In genomic region chr20:45427236-45428149, GRCh38 we compare ENCODE assay signal across 1 cellular context.
TF ChIP-seq lines count a peak whose summit lies in the region.

No MANE protein-coding gene starts in this region.

TF ChIP-seq in K562, 482 proteins besides CTCF, POLR2A, EP300 and RAD21 (continued from another document and continues in another):
- no peak for TF ChIP-seq ZNF407 (IDR thresholded peaks at IDR 0.05; ENCODE audit: low read depth)
- TF ChIP-seq CC2D1A (IDR thresholded peaks at IDR 0.05) = no peak
- TF ChIP-seq CHD4 (IDR thresholded peaks at IDR 0.05; ENCODE audit: insufficient read depth, insufficient replicate concordance, low read depth, low read length, poor library complexity, severe bottlenecking) = no peak
- TF ChIP-seq, protein P1, sequence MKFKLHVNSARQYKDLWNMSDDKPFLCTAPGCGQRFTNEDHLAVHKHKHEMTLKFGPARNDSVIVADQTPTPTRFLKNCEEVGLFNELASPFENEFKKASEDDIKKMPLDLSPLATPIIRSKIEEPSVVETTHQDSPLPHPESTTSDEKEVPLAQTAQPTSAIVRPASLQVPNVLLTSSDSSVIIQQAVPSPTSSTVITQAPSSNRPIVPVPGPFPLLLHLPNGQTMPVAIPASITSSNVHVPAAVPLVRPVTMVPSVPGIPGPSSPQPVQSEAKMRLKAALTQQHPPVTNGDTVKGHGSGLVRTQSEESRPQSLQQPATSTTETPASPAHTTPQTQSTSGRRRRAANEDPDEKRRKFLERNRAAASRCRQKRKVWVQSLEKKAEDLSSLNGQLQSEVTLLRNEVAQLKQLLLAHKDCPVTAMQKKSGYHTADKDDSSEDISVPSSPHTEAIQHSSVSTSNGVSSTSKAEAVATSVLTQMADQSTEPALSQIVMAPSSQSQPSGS (CRISPR knock-in tag; IDR thresholded peaks at IDR 0.05) = no peak
- no peak for TF ChIP-seq CBFB (CRISPR knock-in tag; IDR thresholded peaks at IDR 0.05)
- no peak for TF ChIP-seq ZNF146 (CRISPR knock-in tag; IDR thresholded peaks at IDR 0.05; ENCODE audit: unreplicated experiment)
- no peak for TF ChIP-seq SMAD1 (IDR thresholded peaks at IDR 0.05; ENCODE audit: low read depth, low read length, partially characterized antibody)
- no peak for TF ChIP-seq GTF2B (IDR thresholded peaks at IDR 0.05; ENCODE audit: extremely low read depth, insufficient read length)
- no peak for TF ChIP-seq ZNF445 (CRISPR knock-in tag; IDR thresholded peaks at IDR 0.05; ENCODE audit: low read depth)
- TF ChIP-seq KAT8 (IDR thresholded peaks at IDR 0.05; ENCODE audit: low read depth) = no peak
- TF ChIP-seq DACH1 (IDR thresholded peaks at IDR 0.05; ENCODE audit: partially characterized antibody) = peak; percentile 90
- TF ChIP-seq SMAD3 (CRISPR knock-in tag; conservative IDR thresholded peaks at IDR 0.05) = no peak
- no peak for TF ChIP-seq ZSCAN32 (CRISPR knock-in tag; IDR thresholded peaks at IDR 0.05)
- TF ChIP-seq, protein P2, sequence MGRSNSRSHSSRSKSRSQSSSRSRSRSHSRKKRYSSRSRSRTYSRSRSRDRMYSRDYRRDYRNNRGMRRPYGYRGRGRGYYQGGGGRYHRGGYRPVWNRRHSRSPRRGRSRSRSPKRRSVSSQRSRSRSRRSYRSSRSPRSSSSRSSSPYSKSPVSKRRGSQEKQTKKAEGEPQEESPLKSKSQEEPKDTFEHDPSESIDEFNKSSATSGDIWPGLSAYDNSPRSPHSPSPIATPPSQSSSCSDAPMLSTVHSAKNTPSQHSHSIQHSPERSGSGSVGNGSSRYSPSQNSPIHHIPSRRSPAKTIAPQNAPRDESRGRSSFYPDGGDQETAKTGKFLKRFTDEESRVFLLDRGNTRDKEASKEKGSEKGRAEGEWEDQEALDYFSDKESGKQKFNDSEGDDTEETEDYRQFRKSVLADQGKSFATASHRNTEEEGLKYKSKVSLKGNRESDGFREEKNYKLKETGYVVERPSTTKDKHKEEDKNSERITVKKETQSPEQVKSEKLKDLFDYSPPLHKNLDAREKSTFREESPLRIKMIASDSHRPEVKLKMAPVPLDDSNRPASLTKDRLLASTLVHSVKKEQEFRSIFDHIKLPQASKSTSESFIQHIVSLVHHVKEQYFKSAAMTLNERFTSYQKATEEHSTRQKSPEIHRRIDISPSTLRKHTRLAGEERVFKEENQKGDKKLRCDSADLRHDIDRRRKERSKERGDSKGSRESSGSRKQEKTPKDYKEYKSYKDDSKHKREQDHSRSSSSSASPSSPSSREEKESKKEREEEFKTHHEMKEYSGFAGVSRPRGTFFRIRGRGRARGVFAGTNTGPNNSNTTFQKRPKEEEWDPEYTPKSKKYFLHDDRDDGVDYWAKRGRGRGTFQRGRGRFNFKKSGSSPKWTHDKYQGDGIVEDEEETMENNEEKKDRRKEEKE (IDR thresholded peaks at IDR 0.05; ENCODE audit: borderline replicate concordance in 1 of 2, control insufficient read depth in 1 of 2, low read depth in 2 of 2, low read length in 1 of 2) = no peak
- peak; percentile 93 for TF ChIP-seq MYC (IDR thresholded peaks at IDR 0.05; ENCODE audit: low read depth, low read length)
- TF ChIP-seq MYC (CRISPR knock-in tag; IDR thresholded peaks at IDR 0.05; ENCODE audit: borderline replicate concordance, low read depth) = no peak
- no peak for TF ChIP-seq FOXJ2 (tag; IDR thresholded peaks at IDR 0.05)
- no peak for TF ChIP-seq HLTF (IDR thresholded peaks at IDR 0.05)
- no peak for TF ChIP-seq ETS1 (conservative IDR thresholded peaks at IDR 0.05; ENCODE audit: control insufficient read depth, low read depth, low read length)
- TF ChIP-seq, protein P3, sequence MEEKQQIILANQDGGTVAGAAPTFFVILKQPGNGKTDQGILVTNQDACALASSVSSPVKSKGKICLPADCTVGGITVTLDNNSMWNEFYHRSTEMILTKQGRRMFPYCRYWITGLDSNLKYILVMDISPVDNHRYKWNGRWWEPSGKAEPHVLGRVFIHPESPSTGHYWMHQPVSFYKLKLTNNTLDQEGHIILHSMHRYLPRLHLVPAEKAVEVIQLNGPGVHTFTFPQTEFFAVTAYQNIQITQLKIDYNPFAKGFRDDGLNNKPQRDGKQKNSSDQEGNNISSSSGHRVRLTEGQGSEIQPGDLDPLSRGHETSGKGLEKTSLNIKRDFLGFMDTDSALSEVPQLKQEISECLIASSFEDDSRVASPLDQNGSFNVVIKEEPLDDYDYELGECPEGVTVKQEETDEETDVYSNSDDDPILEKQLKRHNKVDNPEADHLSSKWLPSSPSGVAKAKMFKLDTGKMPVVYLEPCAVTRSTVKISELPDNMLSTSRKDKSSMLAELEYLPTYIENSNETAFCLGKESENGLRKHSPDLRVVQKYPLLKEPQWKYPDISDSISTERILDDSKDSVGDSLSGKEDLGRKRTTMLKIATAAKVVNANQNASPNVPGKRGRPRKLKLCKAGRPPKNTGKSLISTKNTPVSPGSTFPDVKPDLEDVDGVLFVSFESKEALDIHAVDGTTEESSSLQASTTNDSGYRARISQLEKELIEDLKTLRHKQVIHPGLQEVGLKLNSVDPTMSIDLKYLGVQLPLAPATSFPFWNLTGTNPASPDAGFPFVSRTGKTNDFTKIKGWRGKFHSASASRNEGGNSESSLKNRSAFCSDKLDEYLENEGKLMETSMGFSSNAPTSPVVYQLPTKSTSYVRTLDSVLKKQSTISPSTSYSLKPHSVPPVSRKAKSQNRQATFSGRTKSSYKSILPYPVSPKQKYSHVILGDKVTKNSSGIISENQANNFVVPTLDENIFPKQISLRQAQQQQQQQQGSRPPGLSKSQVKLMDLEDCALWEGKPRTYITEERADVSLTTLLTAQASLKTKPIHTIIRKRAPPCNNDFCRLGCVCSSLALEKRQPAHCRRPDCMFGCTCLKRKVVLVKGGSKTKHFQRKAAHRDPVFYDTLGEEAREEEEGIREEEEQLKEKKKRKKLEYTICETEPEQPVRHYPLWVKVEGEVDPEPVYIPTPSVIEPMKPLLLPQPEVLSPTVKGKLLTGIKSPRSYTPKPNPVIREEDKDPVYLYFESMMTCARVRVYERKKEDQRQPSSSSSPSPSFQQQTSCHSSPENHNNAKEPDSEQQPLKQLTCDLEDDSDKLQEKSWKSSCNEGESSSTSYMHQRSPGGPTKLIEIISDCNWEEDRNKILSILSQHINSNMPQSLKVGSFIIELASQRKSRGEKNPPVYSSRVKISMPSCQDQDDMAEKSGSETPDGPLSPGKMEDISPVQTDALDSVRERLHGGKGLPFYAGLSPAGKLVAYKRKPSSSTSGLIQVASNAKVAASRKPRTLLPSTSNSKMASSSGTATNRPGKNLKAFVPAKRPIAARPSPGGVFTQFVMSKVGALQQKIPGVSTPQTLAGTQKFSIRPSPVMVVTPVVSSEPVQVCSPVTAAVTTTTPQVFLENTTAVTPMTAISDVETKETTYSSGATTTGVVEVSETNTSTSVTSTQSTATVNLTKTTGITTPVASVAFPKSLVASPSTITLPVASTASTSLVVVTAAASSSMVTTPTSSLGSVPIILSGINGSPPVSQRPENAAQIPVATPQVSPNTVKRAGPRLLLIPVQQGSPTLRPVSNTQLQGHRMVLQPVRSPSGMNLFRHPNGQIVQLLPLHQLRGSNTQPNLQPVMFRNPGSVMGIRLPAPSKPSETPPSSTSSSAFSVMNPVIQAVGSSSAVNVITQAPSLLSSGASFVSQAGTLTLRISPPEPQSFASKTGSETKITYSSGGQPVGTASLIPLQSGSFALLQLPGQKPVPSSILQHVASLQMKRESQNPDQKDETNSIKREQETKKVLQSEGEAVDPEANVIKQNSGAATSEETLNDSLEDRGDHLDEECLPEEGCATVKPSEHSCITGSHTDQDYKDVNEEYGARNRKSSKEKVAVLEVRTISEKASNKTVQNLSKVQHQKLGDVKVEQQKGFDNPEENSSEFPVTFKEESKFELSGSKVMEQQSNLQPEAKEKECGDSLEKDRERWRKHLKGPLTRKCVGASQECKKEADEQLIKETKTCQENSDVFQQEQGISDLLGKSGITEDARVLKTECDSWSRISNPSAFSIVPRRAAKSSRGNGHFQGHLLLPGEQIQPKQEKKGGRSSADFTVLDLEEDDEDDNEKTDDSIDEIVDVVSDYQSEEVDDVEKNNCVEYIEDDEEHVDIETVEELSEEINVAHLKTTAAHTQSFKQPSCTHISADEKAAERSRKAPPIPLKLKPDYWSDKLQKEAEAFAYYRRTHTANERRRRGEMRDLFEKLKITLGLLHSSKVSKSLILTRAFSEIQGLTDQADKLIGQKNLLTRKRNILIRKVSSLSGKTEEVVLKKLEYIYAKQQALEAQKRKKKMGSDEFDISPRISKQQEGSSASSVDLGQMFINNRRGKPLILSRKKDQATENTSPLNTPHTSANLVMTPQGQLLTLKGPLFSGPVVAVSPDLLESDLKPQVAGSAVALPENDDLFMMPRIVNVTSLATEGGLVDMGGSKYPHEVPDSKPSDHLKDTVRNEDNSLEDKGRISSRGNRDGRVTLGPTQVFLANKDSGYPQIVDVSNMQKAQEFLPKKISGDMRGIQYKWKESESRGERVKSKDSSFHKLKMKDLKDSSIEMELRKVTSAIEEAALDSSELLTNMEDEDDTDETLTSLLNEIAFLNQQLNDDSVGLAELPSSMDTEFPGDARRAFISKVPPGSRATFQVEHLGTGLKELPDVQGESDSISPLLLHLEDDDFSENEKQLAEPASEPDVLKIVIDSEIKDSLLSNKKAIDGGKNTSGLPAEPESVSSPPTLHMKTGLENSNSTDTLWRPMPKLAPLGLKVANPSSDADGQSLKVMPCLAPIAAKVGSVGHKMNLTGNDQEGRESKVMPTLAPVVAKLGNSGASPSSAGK (IDR thresholded peaks at IDR 0.05) = peak; percentile 79
- no peak for TF ChIP-seq ATF7 (IDR thresholded peaks at IDR 0.05)
- no peak for TF ChIP-seq CHCHD3 (CRISPR knock-in tag; IDR thresholded peaks at IDR 0.05)
- TF ChIP-seq ZNF347 (CRISPR knock-in tag; IDR thresholded peaks at IDR 0.05; ENCODE audit: low read depth) = no peak
- TF ChIP-seq CCNT2 (IDR thresholded peaks at IDR 0.05; ENCODE audit: borderline replicate concordance, extremely low read depth, insufficient read length, low read depth, low read length) = no peak
- peak; percentile 34; the same call in 1 of the 2 replicates for TF ChIP-seq SMAD4 (CRISPR knock-in tag; conservative IDR thresholded peaks at IDR 0.05)
- peak; percentile 44 for TF ChIP-seq NCOR1 (IDR thresholded peaks at IDR 0.05)
